1 cellular context compared by ENCODE assay signal in genomic region chr17:50687200-50688066, GRCh38.
TF ChIP-seq lines count a peak whose summit lies in the region.

No MANE protein-coding gene starts in this region.

TF ChIP-seq in GM23338, 12 proteins besides CTCF, POLR2A, EP300 and RAD21 (continued from another document):
- no peak for TF ChIP-seq ZNF462 (CRISPR knock-in tag; IDR thresholded peaks at IDR 0.05)
- TF ChIP-seq ZNF114 (CRISPR knock-in tag; IDR thresholded peaks at IDR 0.05), result no peak
- no peak for TF ChIP-seq REST (IDR thresholded peaks at IDR 0.05; ENCODE audit: unreplicated experiment)
- TF ChIP-seq NANOG (IDR thresholded peaks at IDR 0.05; ENCODE audit: borderline replicate concordance), result no peak
- TF ChIP-seq ETS1 (IDR thresholded peaks at IDR 0.05), result no peak
- no peak for TF ChIP-seq CREB1 (CRISPR knock-in tag; IDR thresholded peaks at IDR 0.05; ENCODE audit: low read depth)
